ENCODE assay signal across 10 cellular contexts in the genomic region with DNA sequence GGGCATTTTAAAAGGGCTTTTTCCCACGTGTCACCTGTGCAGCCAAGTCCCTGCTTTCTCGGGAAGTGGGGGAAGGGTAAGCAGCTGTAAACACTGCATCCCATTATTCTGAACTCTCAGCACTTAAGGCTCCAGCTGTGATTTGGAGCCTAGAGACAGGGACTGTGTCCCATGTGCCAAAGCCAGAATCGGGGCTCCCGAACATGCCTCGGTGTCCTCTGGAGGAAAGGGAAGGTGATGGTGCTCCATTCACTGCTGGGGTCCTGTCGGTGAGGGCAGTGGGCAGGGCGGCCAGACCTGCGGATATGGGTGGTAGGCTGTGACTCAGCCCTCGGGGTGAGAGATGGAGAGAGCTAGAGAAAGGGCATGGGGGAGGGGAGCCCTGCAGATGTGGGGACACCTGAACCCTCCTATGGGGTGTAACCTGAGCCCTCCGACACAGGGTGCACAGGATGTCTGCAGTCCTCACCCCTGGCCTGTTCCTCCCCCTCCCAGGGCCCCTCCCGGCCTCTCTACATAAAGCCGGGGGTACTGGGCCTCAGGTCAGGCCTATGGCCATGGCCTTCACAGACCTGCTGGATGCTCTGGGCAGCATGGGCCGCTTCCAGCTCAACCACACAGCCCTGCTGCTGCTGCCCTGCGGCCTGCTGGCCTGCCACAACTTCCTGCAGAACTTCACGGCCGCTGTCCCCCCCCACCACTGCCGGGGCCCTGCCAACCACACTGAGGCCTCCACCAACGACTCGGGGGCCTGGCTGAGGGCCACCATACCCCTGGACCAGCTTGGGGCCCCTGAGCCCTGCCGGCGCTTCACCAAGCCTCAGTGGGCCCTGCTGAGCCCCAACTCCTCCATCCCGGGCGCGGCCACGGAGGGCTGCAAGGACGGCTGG. TPM values are rescaled to one million over a fixed set of nuclear protein-coding genes. Genes with fewer than 3 reads are reported as not detected.
DNase-seq lines count a peak whose midpoint lies in the region; ATAC-seq and FAIRE-seq lines count a peak whose summit lies in the region.
"Had no signal": no experiment of that assay in that cellular context is flagged by ENCODE, and none has a peak within 500 bp of the region (broad histone marks: within the 10 kb centered on the region; RNA-seq: fewer than 3 reads in every experiment).

No MANE protein-coding gene starts in this region.

- peaks cover 3% of the 10 kb centered on the region for H3K36me3 Mint-ChIP-seq in activated CD8-positive, alpha-beta memory T cell treated with anti-CD3 and anti-CD28 coated beads, Interleukin-2, amount 10 ng/mL, durations not matched to agents 7 days and 5 days

- H2AK5ac ChIP-seq in mesendoderm (ENCODE audit: low read length): no peak overlapping the region

- CTCF ChIA-PET in activated CD8-positive, alpha-beta memory T cell treated with anti-CD3 and anti-CD28 coated beads, Interleukin-2, amount 10 ng/mL, durations not matched to agents 7 days and 5 days (lab: Charles Lee): interaction anchor here (1.6 to 2.4 kb wide), 2 partner anchors 102 to 116 kb away, joined by 5 to 9 read pairs; partner anchors contain the start of gene CDC42EP2

- no peak overlapping the region for H3K4ac ChIP-seq in mesendoderm (ENCODE audit: low read depth, low read length)

- H3K4me1 ChIP-seq in HUES6 (ENCODE audit: control insufficient read depth, insufficient read depth, low read length) (peaks cover 30% of the 10 kb centered on the region), mesendoderm (ENCODE audit: control insufficient read depth, low read depth, low read length) (peaks cover 9% of the 10 kb centered on the region), small intestine (ENCODE audit: control insufficient read depth in 2 of 2, insufficient read depth in 1 of 2, low read depth in 1 of 2, low read length in 1 of 2) (peaks cover 2 to 5% of the 10 kb centered on the region in 2 donors)

- H3K23ac ChIP-seq in mesendoderm (ENCODE audit: low read length): no peak overlapping the region

- H2BK5ac ChIP-seq in mesendoderm (ENCODE audit: low read length): no peak overlapping the region

- H4K5ac ChIP-seq in mesendoderm (ENCODE audit: low read length): no peak overlapping the region

- H3K36me3 ChIP-seq in HUES6 (ENCODE audit: control insufficient read depth, insufficient read depth, low read length) (peaks cover 37% of the 10 kb centered on the region), mesendoderm (ENCODE audit: control insufficient read depth, insufficient read depth, low read length) (peaks cover 4% of the 10 kb centered on the region), small intestine (ENCODE audit: control insufficient read depth in 2 of 2, insufficient read depth in 2 of 2, low read length in 2 of 2) (peaks cover 12 to 14% of the 10 kb centered on the region in 2 donors)

- no peak overlapping the region for H2BK120ac ChIP-seq in mesendoderm (ENCODE audit: low read depth, low read length)

- no peak for FAIRE-seq in small intestine (lab: Jason Lieb, UNC)

- peak; percentile 76 for ATAC-seq in activated CD8-positive, alpha-beta memory T cell treated with anti-CD3 and anti-CD28 coated beads, Interleukin-2, amount 10 ng/mL, durations not matched to agents 7 days and 5 days
- no peak for ATAC-seq in GM18867 (IDR thresholded peaks at IDR 0.05; ENCODE audit: unreplicated experiment)

- no peaks in the 10 kb centered on the region for H3K27me3 Mint-ChIP-seq in activated CD8-positive, alpha-beta memory T cell treated with anti-CD3 and anti-CD28 coated beads, Interleukin-2, amount 10 ng/mL, durations not matched to agents 7 days and 5 days

- H3K4me3 ChIP-seq in HUES6 (ENCODE audit: low read depth, low read length) (no peak overlapping the region), mesendoderm (ENCODE audit: low read length) (no peak overlapping the region), small intestine (ENCODE audit: low read depth in 1 of 2, low read length in 2 of 2) (no peak overlapping the region)

- H2BK15ac ChIP-seq in mesendoderm (replicated peaks; ENCODE audit: low read depth): no peak overlapping the region

- no peak overlapping the region for H3K4me3 Mint-ChIP-seq in activated CD8-positive, alpha-beta memory T cell treated with anti-CD3 and anti-CD28 coated beads, Interleukin-2, amount 10 ng/mL, durations not matched to agents 7 days and 5 days

- no peaks in the 10 kb centered on the region for H3K9me3 Mint-ChIP-seq in activated CD8-positive, alpha-beta memory T cell treated with anti-CD3 and anti-CD28 coated beads, Interleukin-2, amount 10 ng/mL, durations not matched to agents 7 days and 5 days (ENCODE audit: low read depth)

- no peak overlapping the region for H4K8ac ChIP-seq in mesendoderm (ENCODE audit: low read depth, low read length)

- no peaks in the 10 kb centered on the region for H3K79me1 ChIP-seq in mesendoderm (ENCODE audit: low read length)

- H3K79me2 ChIP-seq in mesendoderm (ENCODE audit: control insufficient read depth, insufficient read depth, low read length): no peaks in the 10 kb centered on the region

- H3K18ac ChIP-seq in mesendoderm (ENCODE audit: low read length): peak overlapping the region; percentile 5

- H3K27ac Mint-ChIP-seq in activated CD8-positive, alpha-beta memory T cell treated with anti-CD3 and anti-CD28 coated beads, Interleukin-2, amount 10 ng/mL, durations not matched to agents 7 days and 5 days: peak overlapping the region; percentile 20

- peaks cover 35% of the 10 kb centered on the region for H3K4me1 Mint-ChIP-seq in activated CD8-positive, alpha-beta memory T cell treated with anti-CD3 and anti-CD28 coated beads, Interleukin-2, amount 10 ng/mL, durations not matched to agents 7 days and 5 days

- H3K4me2 ChIP-seq in mesendoderm (ENCODE audit: low read length): no peak overlapping the region

- peak overlapping the region; percentile 67 for H3K56ac ChIP-seq in mesendoderm (ENCODE audit: low read length)

- peak overlapping the region; percentile 56 for H3K27ac ChIP-seq in HUES6 (ENCODE audit: low read depth, low read length)
- peak overlapping the region; percentile 17 for H3K27ac ChIP-seq in mesendoderm (ENCODE audit: low read depth, low read length)
- H3K27ac ChIP-seq in small intestine (ENCODE audit: low read depth in 1 of 2, low read length in 1 of 2): no peak overlapping the region

- H3K27me3 ChIP-seq in HUES6 (ENCODE audit: control insufficient read depth, insufficient read depth, low read length) (no peaks in the 10 kb centered on the region), mesendoderm (ENCODE audit: insufficient read depth, low read length, poor library complexity) (no peaks in the 10 kb centered on the region), small intestine (ENCODE audit: control insufficient read depth in 2 of 2, insufficient read depth in 2 of 2, low read length in 2 of 2) (no peaks in the 10 kb centered on the region)

- no peaks in the 10 kb centered on the region for H3K9me3 ChIP-seq in HUES6 (ENCODE audit: control insufficient read depth, insufficient read depth, low read depth, low read length)
- H3K9me3 ChIP-seq in small intestine (ENCODE audit: control insufficient read depth, low read depth): no peaks in the 10 kb centered on the region

- peak; percentile 42 for DNase-seq in CMK (ENCODE audit: low read depth)
- DNase-seq in activated CD8-positive, alpha-beta memory T cell treated with anti-CD3 and anti-CD28 coated beads, Interleukin-2, amount 10 ng/mL, durations not matched to agents 7 days and 5 days: peak; percentile 66
- peak; percentile 62 for DNase-seq in mesendoderm
- DNase-seq in NAMALWA (ENCODE audit: low spot score): no peak
- no peak for DNase-seq in NCI-H187 (lab: John Stamatoyannopoulos, UW)
- no peak for DNase-seq in small intestine

- no CpG with 5 or more reads among the region's 26 CpGs for WGBS in mesendoderm (ENCODE audit: extremely low coverage, insufficient coverage, low lambda C conversion rate)
- WGBS in small intestine, 3 donors: 49 to 61% (median 51%) methylated on average over 24 to 25 of the region's 26 CpGs

- peak overlapping the region; percentile 21 for H3K9ac ChIP-seq in HUES6 (ENCODE audit: low read length)
- peak overlapping the region; percentile 28 for H3K9ac ChIP-seq in mesendoderm (ENCODE audit: low read length)

RNA-seq across cellular contexts. Expression of gene CAPN1, which starts 31.8 kb away (rescaled TPM):
- 100 to 1,000 TPM; 137 to 174 TPM for total RNA-seq in activated CD8-positive, alpha-beta memory T cell treated with anti-CD3 and anti-CD28 coated beads, Interleukin-2, amount 10 ng/mL, durations not matched to agents 7 days and 5 days
- 90.4 TPM for polyA plus RNA-seq in mesendoderm (2013, experiment 1 of 2)
- polyA plus RNA-seq in mesendoderm (2013, experiment 2 of 2): 93.1 TPM
- polyA plus RNA-seq in small intestine: 100 to 1,000 TPM; 197 to 218 (median 212) TPM

RNA-seq across cellular contexts. Expression of gene SPDYC, which starts 43.5 kb away (rescaled TPM):
- total RNA-seq in activated CD8-positive, alpha-beta memory T cell treated with anti-CD3 and anti-CD28 coated beads, Interleukin-2, amount 10 ng/mL, durations not matched to agents 7 days and 5 days: not detected
- polyA plus RNA-seq in mesendoderm (2013, experiment 1 of 2): 0.07 TPM
- 0.10 TPM for polyA plus RNA-seq in mesendoderm (2013, experiment 2 of 2)
- polyA plus RNA-seq in small intestine: under 1 TPM in 1 of 3 donors, not detected in 2; 0.13 TPM
- total RNA-seq: fibroblast of villous mesenchyme, omental fat pad had no signal

RNA-seq across cellular contexts. Expression of gene POLA2, which starts 48.2 kb away (rescaled TPM):
- 10 to 100 TPM; 79.8 to 89.5 TPM for total RNA-seq in activated CD8-positive, alpha-beta memory T cell treated with anti-CD3 and anti-CD28 coated beads, Interleukin-2, amount 10 ng/mL, durations not matched to agents 7 days and 5 days
- 15.3 TPM for polyA plus RNA-seq in mesendoderm (2013, experiment 1 of 2)
- 15.6 TPM for polyA plus RNA-seq in mesendoderm (2013, experiment 2 of 2)
- polyA plus RNA-seq in small intestine: 10 to 100 TPM in 1 of 3 donors, 1 to 10 TPM in 2; 1.3 to 12.8 (median 5.4) TPM

Comparison
In these comparisons a context has a peak if more than half of its experiments do, and no peak if none do; other contexts are left out.
1. DNase-seq: peak in CMK (single experiment), activated CD8-positive, alpha-beta memory T cell treated with anti-CD3 and anti-CD28 coated beads, Interleukin-2, amount 10 ng/mL, durations not matched to agents 7 days and 5 days (single experiment) and mesendoderm (single experiment); none in NAMALWA (single experiment), NCI-H187 (0 of 2) and small intestine (single experiment).
2. H3K27ac ChIP-seq: peak in HUES6 (single experiment) and mesendoderm (single experiment); none in small intestine (0 of 2).